Comparison of ENCODE assay signal across 10 cellular contexts in the genomic region with DNA sequence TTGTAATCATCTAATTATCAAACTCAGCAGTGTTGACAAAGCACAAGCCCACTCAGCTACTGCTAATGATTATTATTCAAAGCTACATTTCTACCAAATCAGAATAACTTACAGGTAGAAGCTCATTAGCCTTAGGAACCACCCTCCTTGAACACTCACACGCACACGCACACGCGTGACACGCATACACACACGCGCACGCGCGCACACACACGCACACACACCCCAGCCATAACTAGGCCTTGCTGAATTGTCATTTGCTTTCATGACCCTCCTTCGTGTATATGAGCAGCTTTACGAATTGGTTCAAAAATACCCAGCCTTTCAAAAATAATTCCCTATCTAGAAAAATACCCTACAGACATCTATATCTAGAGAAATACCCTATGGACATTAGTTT.
"Had no signal": no experiment of that assay in that cellular context is flagged by ENCODE, and none has a peak within 500 bp of the region (broad histone marks: within the 10 kb centered on the region; RNA-seq: fewer than 3 reads in every experiment).

No MANE protein-coding gene starts in this region.

- FAIRE-seq: H54, HTR-8/SVneo had no signal

- H3K4me3 ChIP-seq: GM23248 had no signal

- H3K4me2 ChIP-seq: KMS-11 had no signal

- DNase-seq: GM23248, GOT3, H9, HCEC 1CT, IMR-90, KBM-7 had no signal

- H2AFZ ChIP-seq: GM23248 had no signal

- H3K9ac ChIP-seq: GM23248, KMS-11 had no signal

- H3K27ac ChIP-seq: GM23248, HL-60, KMS-11 had no signal
